ENCODE assay signal across 1 cellular context in genomic region chr19:46488551-46488950, GRCh38.
TF ChIP-seq lines count a peak whose summit lies in the region.

No MANE protein-coding gene starts in this region.

TF ChIP-seq in A549, 52 proteins besides CTCF, POLR2A, EP300 and RAD21:
- TF ChIP-seq SMC3 (IDR thresholded peaks at IDR 0.05) (no peak), FOSL2 (IDR thresholded peaks at IDR 0.05) (no peak), FOSL2 (CRISPR knock-in tag; IDR thresholded peaks at IDR 0.05) (no peak), KDM1A (IDR thresholded peaks at IDR 0.05; ENCODE audit: low read depth) (no peak), REST (IDR thresholded peaks at IDR 0.05) (no peak), SREBF2 (IDR thresholded peaks at IDR 0.05) (no peak), HOXB5 (CRISPR knock-in tag; IDR thresholded peaks at IDR 0.05) (no peak), ESRRA (IDR thresholded peaks at IDR 0.05; ENCODE audit: borderline replicate concordance, low read length) (no peak), USF2 (IDR thresholded peaks at IDR 0.05) (no peak)
